Comparison of ENCODE assay signal across 9 cellular contexts in genomic region chr13:99228737-99229691, GRCh38. TPM values are rescaled to one million over a fixed set of nuclear protein-coding genes. Genes with fewer than 3 reads are reported as not detected.
DNase-seq lines count a peak whose midpoint lies in the region; ATAC-seq and TF ChIP-seq lines count a peak whose summit lies in the region.
"Had no signal": no experiment of that assay in that cellular context is flagged by ENCODE, and none has a peak within 500 bp of the region (broad histone marks: within the 10 kb centered on the region; RNA-seq: fewer than 3 reads in every experiment).

No MANE protein-coding gene starts in this region.

- H3K27ac Mint-ChIP-seq in T-helper 2 cell treated with Interferon-gamma antibody and Interleukin-4, amounts not matched to agents 5 μg/mL and 100 μg/mL, for 36 hours, result peak overlapping the region; percentile 74

- TF ChIP-seq CTCF in body of pancreas (IDR thresholded peaks at IDR 0.05), result no peak

- peaks cover 3% of the 10 kb centered on the region for H3K4me1 ChIP-seq in body of pancreas

- no peak overlapping the region for H3K27ac ChIP-seq in body of pancreas

- H3K9me3 Mint-ChIP-seq in T-helper 2 cell treated with Interferon-gamma antibody and Interleukin-4, amounts not matched to agents 5 μg/mL and 100 μg/mL, for 36 hours, result no peaks in the 10 kb centered on the region

- ATAC-seq in GM19452 (IDR thresholded peaks at IDR 0.05; ENCODE audit: unreplicated experiment), result peak; percentile 87
- peak; percentile 89 for ATAC-seq in HG03432 (IDR thresholded peaks at IDR 0.05; ENCODE audit: unreplicated experiment)
- ATAC-seq in body of pancreas, result no peak

- H3K36me3 ChIP-seq in body of pancreas (replicated peaks in 1 of 2; ENCODE audit: insufficient read depth in 1 of 2, low read depth in 2 of 2), result no peaks in the 10 kb centered on the region

- 65 to 74% methylated on average over 13 of the region's 13 CpGs for WGBS in body of pancreas, 2 donors

- intact Hi-C loops in body of pancreas (cut with DNase I), result no loop called here

- no peaks in the 10 kb centered on the region for H3K27me3 ChIP-seq in body of pancreas

- H3K4me3 Mint-ChIP-seq in T-helper 2 cell treated with Interferon-gamma antibody and Interleukin-4, amounts not matched to agents 5 μg/mL and 100 μg/mL, for 36 hours, result peak overlapping the region; percentile 78

- peaks cover 24% of the 10 kb centered on the region for H3K36me3 Mint-ChIP-seq in T-helper 2 cell treated with Interferon-gamma antibody and Interleukin-4, amounts not matched to agents 5 μg/mL and 100 μg/mL, for 36 hours (ENCODE audit: low read depth)

- no peak for TF ChIP-seq POLR2A in body of pancreas (IDR thresholded peaks at IDR 0.05)

- no peaks in the 10 kb centered on the region for H3K27me3 Mint-ChIP-seq in T-helper 2 cell treated with Interferon-gamma antibody and Interleukin-4, amounts not matched to agents 5 μg/mL and 100 μg/mL, for 36 hours (ENCODE audit: low read depth)

- DNase-seq in COLO829 (ENCODE audit: low spot score) (peak; percentile 79), islet precursor cell (peak; percentile 74), body of pancreas (no peak), NCI-H2196 (lab: John Stamatoyannopoulos, UW; ENCODE audit: unreplicated experiment) (no peak)
- peak; percentile 50 for DNase-seq in T-helper 2 cell treated with Interferon-gamma antibody and Interleukin-4, amounts not matched to agents 5 μg/mL and 100 μg/mL, for 36 hours (ENCODE audit: low spot score)
- DNase-seq in NK-92 treated with Interleukin-12 subunit alpha and Interleukin-12 subunit beta, amount 100 ng/mL, for 24 hours (lab: John Stamatoyannopoulos, UW), result no peak

- no peaks in the 10 kb centered on the region for H3K9me3 ChIP-seq in body of pancreas

- H3K4me3 ChIP-seq in body of pancreas, result no peak overlapping the region

- peaks cover 57% of the 10 kb centered on the region for H3K4me1 Mint-ChIP-seq in T-helper 2 cell treated with Interferon-gamma antibody and Interleukin-4, amounts not matched to agents 5 μg/mL and 100 μg/mL, for 36 hours (ENCODE audit: low read depth)

RNA-seq across cellular contexts. Expression of gene UBAC2, which starts 28.4 kb away (rescaled TPM):
- total RNA-seq in body of pancreas, result 10 to 100 TPM; 21.4 to 27.2 TPM

RNA-seq across cellular contexts. Expression of gene GPR18, which starts 29.2 kb away (rescaled TPM):
- total RNA-seq in body of pancreas, result not detected
- total RNA-seq: pulmonary artery endothelial cell had no signal

Comparison
In these comparisons a context has a peak if more than half of its experiments do, and no peak if none do; other contexts are left out.
1. DNase-seq: peak in COLO829 (single experiment), T-helper 2 cell treated with Interferon-gamma antibody and Interleukin-4, amounts not matched to agents 5 μg/mL and 100 μg/mL, for 36 hours (single experiment) and islet precursor cell (single experiment); none in body of pancreas (0 of 4), NCI-H2196 (single experiment) and NK-92 treated with Interleukin-12 subunit alpha and Interleukin-12 subunit beta, amount 100 ng/mL, for 24 hours (single experiment).